In genomic region chr10:109996766-109997171, GRCh38 we compare ENCODE assay signal across 11 cellular contexts. TPM values are rescaled to one million over a fixed set of nuclear protein-coding genes. Genes with fewer than 3 reads are reported as not detected.
DNase-seq lines count a peak whose midpoint lies in the region; ATAC-seq and TF ChIP-seq lines count a peak whose summit lies in the region.
"Had no signal": no experiment of that assay in that cellular context is flagged by ENCODE, and none has a peak within 500 bp of the region (broad histone marks: within the 10 kb centered on the region; RNA-seq: fewer than 3 reads in every experiment).

No MANE protein-coding gene starts in this region.

- ATAC-seq in heart left ventricle (no peak), HG03064 (IDR thresholded peaks at IDR 0.05; ENCODE audit: low read depth, unreplicated experiment) (peak; percentile 40), GM19455 (IDR thresholded peaks at IDR 0.05; ENCODE audit: unreplicated experiment) (no peak)

- in situ Hi-C loops in transverse colon (cut with MboI; ENCODE audit: low pct_ligation_motif_present in 1 of 4, low pct_unique_long_range_greater_than_20kb in 1 of 4, low sequenced_read_pairs in 3 of 4) = loop anchor here in 1 of 4 donors (25.0 kb wide), 1 partner anchor 109 kb away; no protein-coding TSS in a partner anchor

- H3K4me1 ChIP-seq in heart left ventricle = peaks cover 0 to 30% (median 8%) of the 10 kb centered on the region in 12 donors
- peaks cover 0 to 16% of the 10 kb centered on the region in 2 donors for H3K4me1 ChIP-seq in right atrium auricular region
- H3K4me1 ChIP-seq in transverse colon = peaks cover 4 to 64% (median 26%) of the 10 kb centered on the region in 4 donors

- TF ChIP-seq POLR2A in heart left ventricle (IDR thresholded peaks at IDR 0.05) = no peak
- peak; percentile 57 for TF ChIP-seq POLR2A in transverse colon (IDR thresholded peaks at IDR 0.05)

- H3K9me3 ChIP-seq in heart left ventricle (no peaks in the 10 kb centered on the region), right atrium auricular region (no peaks in the 10 kb centered on the region), transverse colon (no peaks in the 10 kb centered on the region)
- H3K9me3 ChIP-seq: upper lobe of left lung had no signal

- H3K27ac Mint-ChIP-seq in chondrocyte (ENCODE audit: unreplicated experiment) = peak overlapping the region; percentile 9

- no peaks in the 10 kb centered on the region for H3K27me3 Mint-ChIP-seq in chondrocyte (ENCODE audit: low read depth)

- DNase-seq in heart left ventricle (no peak), right atrium auricular region (ENCODE audit: low spot score) (no peak), chondrocyte (ENCODE audit: low spot score) (no peak), transverse colon (no peak), 8988T (no peak), SK-N-DZ (ENCODE audit: low spot score) (no peak)
- DNase-seq: NCI-H1436, RPMI8226, upper lobe of left lung had no signal

- H3K4me3 Mint-ChIP-seq in chondrocyte (ENCODE audit: unreplicated experiment) = no peak overlapping the region

- H3K36me3 Mint-ChIP-seq in chondrocyte (ENCODE audit: low read depth) = no peaks in the 10 kb centered on the region

- peaks cover 35% of the 10 kb centered on the region for H3K4me1 Mint-ChIP-seq in chondrocyte (ENCODE audit: low read depth)

- no peak for TF ChIP-seq CTCF in heart left ventricle (IDR thresholded peaks at IDR 0.05)
- TF ChIP-seq CTCF in right atrium auricular region (IDR thresholded peaks at IDR 0.05) = no peak
- TF ChIP-seq CTCF in chondrocyte (IDR thresholded peaks at IDR 0.05) = no peak
- no peak for TF ChIP-seq CTCF in transverse colon (IDR thresholded peaks at IDR 0.05)

- H3K4me3 ChIP-seq in heart left ventricle (no peak overlapping the region), right atrium auricular region (no peak overlapping the region), transverse colon (peak overlapping the region in 1 of 4 donors; percentile 8)
- H3K4me3 ChIP-seq: upper lobe of left lung had no signal

- H3K27me3 ChIP-seq in heart left ventricle (no peaks in the 10 kb centered on the region), right atrium auricular region (no peaks in the 10 kb centered on the region), transverse colon (no peaks in the 10 kb centered on the region)
- H3K27me3 ChIP-seq: upper lobe of left lung had no signal

- H3K36me3 ChIP-seq in heart left ventricle (no peaks in the 10 kb centered on the region), right atrium auricular region (no peaks in the 10 kb centered on the region), transverse colon (no peaks in the 10 kb centered on the region)
- H3K36me3 ChIP-seq: upper lobe of left lung had no signal

- peak overlapping the region in 11 of 12 donors; percentile 13 to 75 (median 47) for H3K27ac ChIP-seq in heart left ventricle
- no peak overlapping the region for H3K27ac ChIP-seq in right atrium auricular region
- peak overlapping the region; percentile 70 to 82 (median 74) for H3K27ac ChIP-seq in transverse colon

- 70 to 84% (median 78%) methylated on average over 3 of the region's 3 CpGs for WGBS in heart left ventricle, 4 donors
- 45% methylated on average over 3 of the region's 3 CpGs for WGBS in transverse colon (ENCODE audit: low coverage in 1 of 2), 2 donors

- intact Hi-C loops in heart left ventricle (cut with DNase I) (no loop called here), transverse colon (cut with DNase I; ENCODE audit: low total_unique reads) (no loop called here)

- H3K9me3 Mint-ChIP-seq in chondrocyte (ENCODE audit: low read depth) = no peaks in the 10 kb centered on the region

- no peak for TF ChIP-seq EP300 in transverse colon (IDR thresholded peaks at IDR 0.05; ENCODE audit: low read depth)

RNA-seq across cellular contexts. Expression of gene ADD3, which starts 11.0 kb away (rescaled TPM):
- total RNA-seq in heart left ventricle (100 to 1,000 TPM in 5 of 9 donors, 10 to 100 TPM in 4; 47.9 to 659 (median 103) TPM), right atrium auricular region (100 to 1,000 TPM; 158 to 377 TPM), chondrocyte (75.1 to 135 TPM (median 80.8 TPM) in 3 replicates), transverse colon (100 to 1,000 TPM; 175 to 342 (median 258) TPM)
- polyA plus RNA-seq in heart left ventricle = 10 to 100 TPM; 28.8 to 51.8 TPM
- polyA plus RNA-seq in SK-N-DZ (2014; cell fraction: cytosol; rRNA removed) = 45.8 and 56.6 TPM in 2 replicates
- polyA plus RNA-seq in SK-N-DZ (2014; cell fraction: nucleus; rRNA removed) = 84.5 and 106 TPM in 2 replicates

Comparison
In these comparisons a context has a peak if more than half of its experiments do, and no peak if none do; other contexts are left out.
1. H3K27ac ChIP-seq: peak in heart left ventricle (11 of 12) and transverse colon (4 of 4); none in right atrium auricular region (0 of 2).